ENCODE assay signal across 1 cellular context in the genomic region with DNA sequence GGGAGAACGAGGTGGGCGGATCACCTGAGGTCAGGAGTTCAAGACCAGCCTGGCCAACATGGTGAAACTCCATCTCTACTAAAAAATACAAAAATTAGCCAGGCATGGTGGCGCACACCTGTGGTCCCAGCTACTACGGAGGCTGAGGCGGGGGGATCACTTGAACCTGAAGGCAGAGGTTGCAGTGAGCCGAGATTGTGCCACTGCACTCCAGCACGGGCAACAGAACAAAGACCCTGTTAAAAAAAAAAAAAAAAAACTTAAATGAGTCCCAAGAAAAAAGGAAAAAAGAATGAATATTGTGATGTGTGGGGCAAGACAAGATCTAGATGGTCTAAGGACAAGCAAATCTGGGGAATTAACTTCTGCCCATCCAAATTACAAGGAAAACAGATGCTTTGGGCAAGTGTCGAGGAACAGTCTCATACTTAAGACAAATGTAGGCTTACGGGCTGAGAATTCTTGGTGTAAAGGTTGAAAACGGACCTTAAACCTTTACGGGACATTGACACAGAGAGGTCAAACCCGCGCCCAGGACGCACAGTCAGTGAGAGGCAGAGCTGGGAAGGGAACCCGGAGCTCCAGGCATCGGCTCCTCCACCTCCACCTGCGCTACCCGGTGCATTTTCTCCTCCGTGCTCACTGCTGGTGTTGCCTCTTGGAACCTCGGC.
TF ChIP-seq lines count a peak whose summit lies in the region.

No MANE protein-coding gene starts in this region.

TF ChIP-seq in HEK293T, 16 proteins besides CTCF, POLR2A, EP300 and RAD21 (continued from another document):
- TF ChIP-seq HDGF (IDR thresholded peaks at IDR 0.05; ENCODE audit: borderline replicate concordance) (no peak), FOXK2 (IDR thresholded peaks at IDR 0.05) (no peak), ZNF384 (IDR thresholded peaks at IDR 0.05) (no peak), TARDBP (IDR thresholded peaks at IDR 0.05) (no peak), FOXM1 (IDR thresholded peaks at IDR 0.05; ENCODE audit: borderline replicate concordance) (no peak), FOXA1 (IDR thresholded peaks at IDR 0.05) (no peak), NFRKB (IDR thresholded peaks at IDR 0.05) (no peak), SP1 (IDR thresholded peaks at IDR 0.05) (no peak), PKNOX1 (IDR thresholded peaks at IDR 0.05) (no peak), L3MBTL2 (conservative IDR thresholded peaks at IDR 0.05) (no peak; the same call in 1 of the 2 replicates), ARNT (IDR thresholded peaks at IDR 0.05) (no peak), SUZ12 (IDR thresholded peaks at IDR 0.05) (no peak), ELF4 (IDR thresholded peaks at IDR 0.05) (no peak), CTBP1 (IDR thresholded peaks at IDR 0.05; ENCODE audit: borderline replicate concordance) (no peak)
